8 cellular contexts compared by ENCODE assay signal in the genomic region with DNA sequence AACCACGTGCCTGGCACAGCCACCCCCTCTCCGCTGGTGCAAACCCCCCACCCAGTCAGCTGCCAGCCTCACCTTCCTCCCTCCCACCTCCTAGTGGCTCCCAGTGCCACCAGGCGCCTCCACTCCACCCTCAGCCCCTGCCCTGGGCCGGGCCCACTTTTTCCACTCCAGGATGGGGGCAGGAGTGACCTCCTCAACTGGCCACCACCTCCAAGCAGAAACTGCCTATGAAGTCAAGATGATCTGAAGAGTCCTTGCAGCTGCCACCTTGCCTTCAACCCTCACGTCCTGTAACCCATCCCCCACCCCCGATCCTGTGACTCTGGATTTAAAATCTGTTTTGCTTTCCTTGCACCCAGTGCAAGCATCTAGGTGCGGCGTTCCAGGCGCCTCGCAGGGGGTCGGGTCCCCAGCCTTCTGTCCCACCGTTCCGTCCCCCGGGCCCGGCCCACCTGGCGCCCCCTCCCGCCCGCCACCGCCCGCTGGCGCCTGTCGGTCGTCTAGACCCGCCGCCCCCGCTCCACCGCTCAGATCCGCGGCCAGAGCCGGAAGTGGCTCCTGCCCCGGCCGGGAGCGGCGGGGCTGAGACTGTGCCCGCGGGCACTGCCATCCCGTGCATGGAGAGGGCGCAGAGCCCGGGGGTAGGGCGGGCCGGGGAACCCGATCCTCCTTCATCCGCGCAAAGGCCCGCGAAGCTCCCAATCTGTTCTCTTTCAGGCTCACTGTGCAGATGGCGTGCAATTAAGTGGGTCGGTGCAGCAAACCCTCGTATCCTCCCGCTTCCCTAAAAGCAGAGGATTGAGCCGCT. TPM values are rescaled to one million over a fixed set of nuclear protein-coding genes. Genes with fewer than 3 reads are reported as not detected.
DNase-seq lines count a peak whose midpoint lies in the region; ATAC-seq and TF ChIP-seq lines count a peak whose summit lies in the region.

No MANE protein-coding gene starts in this region.

- no peak for TF ChIP-seq POLR2A in lower leg skin (IDR thresholded peaks at IDR 0.05)

- H2AFZ ChIP-seq in parathyroid adenoma, result peak overlapping the region; percentile 93

- no peak overlapping the region for H3K9ac ChIP-seq in parathyroid adenoma

- H3K27me3 ChIP-seq in AG04450 (ENCODE audit: control insufficient read depth, insufficient read depth, low read length) (no peaks in the 10 kb centered on the region), parathyroid adenoma (ENCODE audit: control insufficient read depth, insufficient read depth, low read length) (no peaks in the 10 kb centered on the region)

- no peak for DNase-seq in AG04450 (ENCODE audit: low read depth, low spot score)
- DNase-seq in NCI-H82 (lab: John Stamatoyannopoulos, UW), result peak; percentile 81
- peak; percentile 81 for DNase-seq in activated effector memory CD4-positive, alpha-beta T cell treated with anti-CD3 and anti-CD28 coated beads, Interleukin-2, amount 50 U/mL, for 16 hours
- peak; percentile 28 to 63 for DNase-seq in foreskin fibroblast
- DNase-seq in lower leg skin (ENCODE audit: low spot score in 2 of 2), result no peak

- ATAC-seq in GM19463 (IDR thresholded peaks at IDR 0.05; ENCODE audit: unreplicated experiment), result peak; percentile 89
- ATAC-seq in GM19324 (IDR thresholded peaks at IDR 0.05; ENCODE audit: low FRiP score, unreplicated experiment), result no peak

- POLR2A ChIA-PET in AG04450 (lab: Yijun Ruan, JAX), result no interaction called here

- TF ChIP-seq CTCF in AG04450 (IDR thresholded peaks at IDR 0.05; ENCODE audit: low read depth, low read length) (no peak), foreskin fibroblast (IDR thresholded peaks at IDR 0.05; ENCODE audit: low read depth, low read length) (no peak), parathyroid adenoma (IDR thresholded peaks at IDR 0.05) (no peak), lower leg skin (IDR thresholded peaks at IDR 0.05) (no peak)

- CTCF ChIA-PET in AG04450 (lab: Charles Lee), result no interaction called here

- no peaks in the 10 kb centered on the region; the same call in 1 of the 2 replicates for H3K9me3 ChIP-seq in AG04450 (ENCODE audit: control insufficient read depth, insufficient read depth, low read length)
- H3K9me3 ChIP-seq in parathyroid adenoma (ENCODE audit: control insufficient read depth, low read length), result no peaks in the 10 kb centered on the region

- H3K36me3 ChIP-seq in parathyroid adenoma (ENCODE audit: control insufficient read depth, insufficient read depth, low read length), result no peaks in the 10 kb centered on the region

- H3K4me3 ChIP-seq in AG04450 (ENCODE audit: low read depth, low read length), result peak overlapping the region; percentile 25; the same call in 1 of the 2 replicates
- H3K4me3 ChIP-seq in foreskin fibroblast (ENCODE audit: low read depth in 1 of 2, low read length in 2 of 2), result peak overlapping the region; percentile 29 to 42
- H3K4me3 ChIP-seq in parathyroid adenoma (ENCODE audit: low read depth, low read length), result peak overlapping the region; percentile 31
- H3K4me3 ChIP-seq in lower leg skin (ENCODE audit: low read depth, poor library complexity, severe bottlenecking), result no peak overlapping the region

- peak overlapping the region; percentile 74 for H3K4me2 ChIP-seq in parathyroid adenoma (ENCODE audit: low read length)

- no peaks in the 10 kb centered on the region for H3K79me2 ChIP-seq in parathyroid adenoma

- intact Hi-C loops in lower leg skin (cut with DNase I; ENCODE audit: low total_unique reads), result loop anchor here (10.0 kb wide), 1 partner anchor 62 kb away; no protein-coding TSS in a partner anchor

- peaks cover 8% of the 10 kb centered on the region for H3K4me1 ChIP-seq in parathyroid adenoma

- H3K27ac ChIP-seq in AG04450 (ENCODE audit: low read depth, low read length) (no peak overlapping the region), parathyroid adenoma (no peak overlapping the region)

- 8 to 10% methylated on average over 41 to 48 of the region's 51 CpGs for WGBS in lower leg skin, 2 donors

RNA-seq across cellular contexts. Expression of a gene that starts 51.2 kb away (rescaled TPM):
- 91.2 and 115 TPM in 2 replicates for polyA plus RNA-seq in AG04450 (2011; rRNA removed)
- 47.7 and 78.7 TPM in 2 replicates for polyA minus RNA-seq in AG04450 (2011; rRNA and poly(A)+ RNA removed)
- 100 to 1,000 TPM; 144 to 191 (median 156) TPM for total RNA-seq in lower leg skin

Comparison
In these comparisons a context has a peak if more than half of its experiments do, and no peak if none do; other contexts are left out.
1. DNase-seq: peak in NCI-H82 (single experiment), activated effector memory CD4-positive, alpha-beta T cell treated with anti-CD3 and anti-CD28 coated beads, Interleukin-2, amount 50 U/mL, for 16 hours (single experiment) and foreskin fibroblast (2 of 2); none in AG04450 (single experiment) and lower leg skin (0 of 2).